In the genomic region with DNA sequence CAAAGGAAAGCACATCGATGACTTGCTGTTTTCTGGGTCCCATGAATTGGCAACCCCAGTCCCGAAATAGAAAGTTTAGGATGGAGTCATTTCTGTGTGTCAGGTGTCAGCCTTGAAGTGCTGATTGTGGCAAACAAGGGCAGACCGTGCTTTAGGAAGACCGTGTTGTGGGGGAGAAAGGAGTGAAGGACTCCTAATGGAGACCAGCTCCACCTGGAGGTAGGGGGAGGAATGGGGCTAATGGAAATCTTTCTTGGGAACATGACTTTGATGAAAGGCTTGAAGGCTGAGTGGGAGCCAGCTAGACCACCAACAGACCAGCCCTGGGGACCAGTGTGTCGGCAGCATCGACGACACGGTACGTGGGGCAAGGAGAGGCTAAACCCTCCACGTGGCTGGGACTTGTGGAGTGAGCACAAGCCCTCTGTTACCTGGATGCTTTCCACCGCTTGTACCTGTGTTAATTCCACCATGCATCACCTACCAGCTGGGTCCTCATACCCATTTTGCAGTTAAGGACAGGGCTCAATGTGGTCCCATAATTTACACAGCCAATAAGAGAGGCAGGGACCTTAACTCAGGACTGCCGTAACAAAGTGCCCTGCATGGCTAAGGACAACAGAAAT, we compare ENCODE assay signal across 8 cellular contexts.
DNase-seq lines count a peak whose midpoint lies in the region; ATAC-seq and TF ChIP-seq lines count a peak whose summit lies in the region.

No MANE protein-coding gene starts in this region.

- no peak overlapping the region for H3K27ac Mint-ChIP-seq in activated CD4-positive, alpha-beta T cell treated with anti-CD3 and anti-CD28 coated beads, Interleukin-2, amount 10 ng/mL, durations not matched to agents 7 days and 5 days

- H3K27me3 ChIP-seq in GM06990 (replicated peaks; ENCODE audit: control insufficient read depth, insufficient read depth, low read length): no peaks in the 10 kb centered on the region; the same call in 1 of the 2 replicates

- H3K9me3 Mint-ChIP-seq in activated CD4-positive, alpha-beta T cell treated with anti-CD3 and anti-CD28 coated beads, Interleukin-2, amount 10 ng/mL, durations not matched to agents 7 days and 5 days: no peaks in the 10 kb centered on the region

- TF ChIP-seq CTCF in GM06990 (IDR thresholded peaks at IDR 0.05; ENCODE audit: insufficient read depth, low read length, poor library complexity, severe bottlenecking): peak; percentile 35

- no peaks in the 10 kb centered on the region for H3K4me1 Mint-ChIP-seq in activated CD4-positive, alpha-beta T cell treated with anti-CD3 and anti-CD28 coated beads, Interleukin-2, amount 10 ng/mL, durations not matched to agents 7 days and 5 days

- no peak overlapping the region for H3K4me3 Mint-ChIP-seq in activated CD4-positive, alpha-beta T cell treated with anti-CD3 and anti-CD28 coated beads, Interleukin-2, amount 10 ng/mL, durations not matched to agents 7 days and 5 days

- H3K4me3 ChIP-seq in GM06990 (replicated peaks; ENCODE audit: low read depth, low read length): no peak overlapping the region

- CTCF ChIA-PET in activated CD4-positive, alpha-beta T cell treated with anti-CD3 and anti-CD28 coated beads, Interleukin-2, amount 10 ng/mL, durations not matched to agents 7 days and 5 days (lab: Charles Lee): interaction anchor here (1.4 kb wide), 1 partner anchor 10 kb away, joined by 3 read pairs; no protein-coding TSS in a partner anchor

- no peaks in the 10 kb centered on the region for H3K36me3 Mint-ChIP-seq in activated CD4-positive, alpha-beta T cell treated with anti-CD3 and anti-CD28 coated beads, Interleukin-2, amount 10 ng/mL, durations not matched to agents 7 days and 5 days (ENCODE audit: low read depth)

- POLR2A ChIA-PET in activated CD4-positive, alpha-beta T cell treated with anti-CD3 and anti-CD28 coated beads, Interleukin-2, amount 10 ng/mL, durations not matched to agents 7 days and 5 days (lab: Charles Lee): no interaction called here

- ATAC-seq in GM19324 (IDR thresholded peaks at IDR 0.05; ENCODE audit: low FRiP score, unreplicated experiment) (no peak), GM21528 (IDR thresholded peaks at IDR 0.05; ENCODE audit: low FRiP score, unreplicated experiment) (no peak)

- H3K36me3 ChIP-seq in GM06990 (ENCODE audit: control insufficient read depth, insufficient read depth, low read length): no peaks in the 10 kb centered on the region

- TF ChIP-seq POLR2A in erythroblast (IDR thresholded peaks at IDR 0.05; ENCODE audit: low read length): no peak

- H3K27me3 Mint-ChIP-seq in activated CD4-positive, alpha-beta T cell treated with anti-CD3 and anti-CD28 coated beads, Interleukin-2, amount 10 ng/mL, durations not matched to agents 7 days and 5 days: peaks cover 2% of the 10 kb centered on the region

- DNase-seq in GM06990 (ENCODE audit: extremely low read depth, insufficient read length) (no peak), NCI-H2171 treated with DMSO at 0.1 percent for 48 hours (lab: John Stamatoyannopoulos, UW) (peak; percentile 80), erythroblast (lab: John Stamatoyannopoulos, UW) (peak; percentile 16 to 30), pons (ENCODE audit: low spot score) (peak; percentile 60), SIG-M5 (lab: John Stamatoyannopoulos, UW) (no peak)
- DNase-seq in activated CD4-positive, alpha-beta T cell treated with anti-CD3 and anti-CD28 coated beads, Interleukin-2, amount 10 ng/mL, durations not matched to agents 7 days and 5 days: no peak

Comparison
In these comparisons a context has a peak if more than half of its experiments do, and no peak if none do; other contexts are left out.
1. DNase-seq: peak in NCI-H2171 treated with DMSO at 0.1 percent for 48 hours (single experiment), erythroblast (2 of 2) and pons (single experiment); none in GM06990 (single experiment), activated CD4-positive, alpha-beta T cell treated with anti-CD3 and anti-CD28 coated beads, Interleukin-2, amount 10 ng/mL, durations not matched to agents 7 days and 5 days (single experiment) and SIG-M5 (single experiment).